In genomic region chr17:77475012-77475976, GRCh38 we compare ENCODE assay signal across 8 cellular contexts.
A peak's percentile ranks its signal among the peaks of the same experiment; 100 is the strongest.
DNase-seq lines count a peak whose midpoint lies in the region; FAIRE-seq and TF ChIP-seq lines count a peak whose summit lies in the region.

No MANE protein-coding gene starts in this region.

- no peak for TF ChIP-seq CTCF in SU-DHL-6 (IDR thresholded peaks at IDR 0.05; ENCODE audit: insufficient read depth, low read length, poor library complexity, severe bottlenecking)
- TF ChIP-seq CTCF in adrenal gland (IDR thresholded peaks at IDR 0.05), result no peak

- no peak overlapping the region for H3K4me3 ChIP-seq in SU-DHL-6 (ENCODE audit: insufficient read depth, low read length, poor library complexity, severe bottlenecking)
- no peak overlapping the region for H3K4me3 ChIP-seq in adrenal gland
- no peak overlapping the region for H3K4me3 ChIP-seq in muscle layer of colon (ENCODE audit: low read depth in 1 of 2, low read length in 2 of 2)

- H3K4me2 ChIP-seq in SU-DHL-6 (ENCODE audit: low read depth, low read length, poor library complexity, severe bottlenecking), result peak overlapping the region; percentile 72

- H3K9me2 ChIP-seq in SU-DHL-6 (replicated peaks; ENCODE audit: insufficient read depth, low read length), result no peaks in the 10 kb centered on the region

- no peaks in the 10 kb centered on the region; the same call in 1 of the 2 replicates for H4K20me1 ChIP-seq in SU-DHL-6 (ENCODE audit: low read depth, low read length)

- intact Hi-C loops in adrenal gland (cut with DNase I), result loop anchor here in 1 of 2 donors (5.0 kb wide), 1 partner anchor 43 kb away; no protein-coding TSS in a partner anchor

- peaks cover 47 to 100% of the 10 kb centered on the region in 2 donors for H3K4me1 ChIP-seq in adrenal gland (replicated peaks in 1 of 2)
- H3K4me1 ChIP-seq in muscle layer of colon (ENCODE audit: insufficient read depth, low read length), result peaks cover 99% of the 10 kb centered on the region

- H3F3A ChIP-seq in SU-DHL-6 (ENCODE audit: insufficient read depth), result peaks cover 14% of the 10 kb centered on the region

- H3K27ac ChIP-seq in SU-DHL-6 (ENCODE audit: low read depth, low read length) (peak overlapping the region; percentile 90), adrenal gland (peak overlapping the region in 4 of 5 donors; percentile 28 to 83 (median 80)), muscle layer of colon (ENCODE audit: low read depth, low read length) (peak overlapping the region; percentile 78)

- H3K9ac ChIP-seq in SU-DHL-6 (ENCODE audit: low read length), result peak overlapping the region; percentile 59
- H3K9ac ChIP-seq in muscle layer of colon (ENCODE audit: low read length), result peak overlapping the region; percentile 17

- peak; percentile 68 for DNase-seq in GM04503 (ENCODE audit: low read depth)
- DNase-seq in adrenal gland, result no peak
- peak; percentile 56 for DNase-seq in urothelium cell line (ENCODE audit: low spot score)
- DNase-seq in GF-D8 (lab: John Stamatoyannopoulos, UW), result no peak
- DNase-seq in anterior cingulate cortex (lab: John Stamatoyannopoulos, UW), result no peak
- no peak for DNase-seq in SW480 (ENCODE audit: low spot score)

- no peak for TF ChIP-seq POLR2A in adrenal gland (IDR thresholded peaks at IDR 0.05)

- H3K36me3 ChIP-seq in SU-DHL-6 (ENCODE audit: low read length), result peaks cover 1% of the 10 kb centered on the region; the same call in 1 of the 2 replicates
- no peaks in the 10 kb centered on the region for H3K36me3 ChIP-seq in adrenal gland (replicated peaks in 1 of 2)
- no peaks in the 10 kb centered on the region for H3K36me3 ChIP-seq in muscle layer of colon (ENCODE audit: insufficient read depth, low read length)

- no peak overlapping the region for H2AFZ ChIP-seq in SU-DHL-6 (ENCODE audit: low read depth, low read length, severe bottlenecking)

- H3K79me2 ChIP-seq in SU-DHL-6 (ENCODE audit: insufficient read depth, low read length), result peaks cover 100% of the 10 kb centered on the region

- H3K27me3 ChIP-seq in SU-DHL-6 (ENCODE audit: low read length) (no peaks in the 10 kb centered on the region), adrenal gland (no peaks in the 10 kb centered on the region), muscle layer of colon (ENCODE audit: control insufficient read depth in 1 of 2, insufficient read depth in 2 of 2, low read length in 2 of 2) (no peaks in the 10 kb centered on the region)

- peak; percentile 86 for FAIRE-seq in urothelium cell line (lab: Jason Lieb, UNC)

- whole genome bisulfite sequencing in adrenal gland, 4 donors, result 46 to 59% (median 55%) methylated on average over 16 to 27 of the region's 27 CpGs

- no peaks in the 10 kb centered on the region for H3K9me3 ChIP-seq in SU-DHL-6 (ENCODE audit: insufficient read depth, low read length)
- no peaks in the 10 kb centered on the region for H3K9me3 ChIP-seq in adrenal gland (replicated peaks in 1 of 3)
- H3K9me3 ChIP-seq in muscle layer of colon (ENCODE audit: low read length), result no peaks in the 10 kb centered on the region

Comparison
In these comparisons a context has a peak if more than half of its experiments do, and no peak if none do; other contexts are left out.
1. DNase-seq: peak in GM04503 (single experiment) and urothelium cell line (single experiment); none in adrenal gland (0 of 7), GF-D8 (single experiment), anterior cingulate cortex (0 of 58) and SW480 (single experiment).
2. Peak in every context shown above with its lines, with median percentiles within 50 percentile points of each other: H3K27ac ChIP-seq.